ENCODE assay signal across 1 cellular context in genomic region chr16:14106457-14106856, GRCh38.
TF ChIP-seq lines count a peak whose summit lies in the region.

No MANE protein-coding gene starts in this region.

TF ChIP-seq in HEK293, 187 proteins besides CTCF, POLR2A, EP300 and RAD21 (continued from another document):
- TF ChIP-seq REST (tag by site-specific recombination; IDR thresholded peaks at IDR 0.05) = no peak
